In genomic region chr4:140645614-140646412, GRCh38 we compare ENCODE assay signal across 1 cellular context.
TF ChIP-seq lines count a peak whose summit lies in the region.

No MANE protein-coding gene starts in this region.

TF ChIP-seq in HepG2, 621 proteins besides CTCF, POLR2A, EP300 and RAD21 (continued from another document and continues in another):
- TF ChIP-seq ZNF12 (CRISPR knock-in tag; IDR thresholded peaks at IDR 0.05): no peak
- TF ChIP-seq ZNF367 (CRISPR knock-in tag; IDR thresholded peaks at IDR 0.05; ENCODE audit: borderline replicate concordance): no peak
- TF ChIP-seq CEBPG (CRISPR knock-in tag; IDR thresholded peaks at IDR 0.05): no peak
- no peak for TF ChIP-seq ZNF747 (CRISPR knock-in tag; IDR thresholded peaks at IDR 0.05; ENCODE audit: borderline replicate concordance)
- no peak for TF ChIP-seq IKZF4 (CRISPR knock-in tag; IDR thresholded peaks at IDR 0.05; ENCODE audit: borderline replicate concordance, low read depth, not compliant biosample characterization)
- TF ChIP-seq ZNF292 (CRISPR knock-in tag; IDR thresholded peaks at IDR 0.05; ENCODE audit: borderline replicate concordance, low read depth): no peak
- no peak for TF ChIP-seq SETDB1 (CRISPR knock-in tag; IDR thresholded peaks at IDR 0.05; ENCODE audit: borderline replicate concordance)
- no peak for TF ChIP-seq CENPT (CRISPR knock-in tag; IDR thresholded peaks at IDR 0.05; ENCODE audit: low read depth)
- no peak for TF ChIP-seq ZNF7 (CRISPR knock-in tag; IDR thresholded peaks at IDR 0.05)
- TF ChIP-seq MTERF4 (CRISPR knock-in tag; IDR thresholded peaks at IDR 0.05): no peak
- TF ChIP-seq NBN (conservative IDR thresholded peaks at IDR 0.05): no peak
- peak; percentile 38; the same call in 1 of the 2 replicates for TF ChIP-seq CREM (IDR thresholded peaks at IDR 0.05)
- TF ChIP-seq CREM (CRISPR knock-in tag; IDR thresholded peaks at IDR 0.05): no peak
- TF ChIP-seq ZNF275 (CRISPR knock-in tag; IDR thresholded peaks at IDR 0.05; ENCODE audit: borderline replicate concordance): no peak
- no peak for TF ChIP-seq SSRP1 (CRISPR knock-in tag; IDR thresholded peaks at IDR 0.05)
- TF ChIP-seq ZNF766 (CRISPR knock-in tag; IDR thresholded peaks at IDR 0.05; ENCODE audit: borderline replicate concordance): no peak
- TF ChIP-seq ZBTB37 (CRISPR knock-in tag; IDR thresholded peaks at IDR 0.05): no peak
- no peak for TF ChIP-seq MXI1 (IDR thresholded peaks at IDR 0.05; ENCODE audit: borderline replicate concordance, low read depth, low read length)
- no peak for TF ChIP-seq CSRNP2 (CRISPR knock-in tag; conservative IDR thresholded peaks at IDR 0.05; ENCODE audit: low read depth)
- TF ChIP-seq SOX5 (CRISPR knock-in tag; IDR thresholded peaks at IDR 0.05; ENCODE audit: borderline replicate concordance): peak; percentile 61; the same call in 1 of the 2 replicates
- peak; percentile 22; the same call in 1 of the 2 replicates for TF ChIP-seq SALL1 (CRISPR knock-in tag; IDR thresholded peaks at IDR 0.05)
- TF ChIP-seq MED13 (CRISPR knock-in tag; IDR thresholded peaks at IDR 0.05): 0 out of 2 replicates have a peak, but pooled peaks have one; percentile 34
- no peak for TF ChIP-seq RORA (CRISPR knock-in tag; IDR thresholded peaks at IDR 0.05)
- no peak for TF ChIP-seq ZNF468 (CRISPR knock-in tag; IDR thresholded peaks at IDR 0.05)
- TF ChIP-seq MIXL1 (CRISPR knock-in tag; IDR thresholded peaks at IDR 0.05): no peak
- TF ChIP-seq ZNF776 (CRISPR knock-in tag; IDR thresholded peaks at IDR 0.05): no peak
- TF ChIP-seq ZBTB40 (IDR thresholded peaks at IDR 0.05): no peak
- no peak for TF ChIP-seq ZBTB40 (CRISPR knock-in tag; IDR thresholded peaks at IDR 0.05)
- TF ChIP-seq REXO4 (CRISPR knock-in tag; IDR thresholded peaks at IDR 0.05; ENCODE audit: borderline replicate concordance): no peak
- no peak for TF ChIP-seq SCMH1 (CRISPR knock-in tag; IDR thresholded peaks at IDR 0.05; ENCODE audit: borderline replicate concordance)
- TF ChIP-seq ZNF333 (CRISPR knock-in tag; IDR thresholded peaks at IDR 0.05; ENCODE audit: borderline replicate concordance): no peak
- peak; percentile 40; the same call in 1 of the 2 replicates for TF ChIP-seq ZFX (CRISPR knock-in tag; IDR thresholded peaks at IDR 0.05; ENCODE audit: low read depth)
- TF ChIP-seq FOXO4 (CRISPR knock-in tag; conservative IDR thresholded peaks at IDR 0.05): no peak
- TF ChIP-seq LRRFIP1 (CRISPR knock-in tag; conservative IDR thresholded peaks at IDR 0.05): no peak
- no peak for TF ChIP-seq ZNF124 (CRISPR knock-in tag; IDR thresholded peaks at IDR 0.05)
- no peak for TF ChIP-seq ZSCAN30 (CRISPR knock-in tag; IDR thresholded peaks at IDR 0.05)
- no peak for TF ChIP-seq THAP9 (CRISPR knock-in tag; IDR thresholded peaks at IDR 0.05; ENCODE audit: borderline replicate concordance)
- TF ChIP-seq ZNF232 (CRISPR knock-in tag; IDR thresholded peaks at IDR 0.05; ENCODE audit: borderline replicate concordance): no peak
- TF ChIP-seq GLMP (CRISPR knock-in tag; IDR thresholded peaks at IDR 0.05; ENCODE audit: borderline replicate concordance): no peak
- no peak for TF ChIP-seq ZFP82 (CRISPR knock-in tag; IDR thresholded peaks at IDR 0.05; ENCODE audit: borderline replicate concordance)
